9 cellular contexts compared by ENCODE assay signal in genomic region chr15:41230345-41230649, GRCh38. TPM values are rescaled to one million over a fixed set of nuclear protein-coding genes. Genes with fewer than 3 reads are reported as not detected.
DNase-seq lines count a peak whose midpoint lies in the region; ATAC-seq and TF ChIP-seq lines count a peak whose summit lies in the region.
"Had no signal": no experiment of that assay in that cellular context is flagged by ENCODE, and none has a peak within 500 bp of the region (broad histone marks: within the 10 kb centered on the region; RNA-seq: fewer than 3 reads in every experiment).

No MANE protein-coding gene starts in this region.

- H3K9me3 Mint-ChIP-seq in GM23338 (peaks cover 3% of the 10 kb centered on the region; the same call in 1 of the 3 replicates), WTC11 (no peaks in the 10 kb centered on the region)

- 0 out of 2 replicates have a peak, but pooled peaks cover 3% of the 10 kb centered on the region for H3F3A ChIP-seq in GM23338 (replicated peaks; ENCODE audit: low read depth)

- peaks cover 11% of the 10 kb centered on the region for H3K4me1 Mint-ChIP-seq in GM23338
- peaks cover 7% of the 10 kb centered on the region for H3K4me1 Mint-ChIP-seq in WTC11

- no peaks in the 10 kb centered on the region for H3K36me3 ChIP-seq in GM23338 (ENCODE audit: insufficient read depth)
- no peaks in the 10 kb centered on the region for H3K36me3 ChIP-seq in skeletal muscle tissue (ENCODE audit: control insufficient read depth in 3 of 3, insufficient read depth in 3 of 3, low read length in 3 of 3)

- H3K4me3 Mint-ChIP-seq in GM23338 (peak overlapping the region; percentile 87), WTC11 (peak overlapping the region; percentile 86)

- no peak for DNase-seq in GM23338 (ENCODE audit: low spot score)
- no peak for DNase-seq in WTC11 (ENCODE audit: low spot score)
- DNase-seq in foreskin fibroblast, result no peak
- no peak for DNase-seq in KG1 (lab: John Stamatoyannopoulos, UW)
- no peak for DNase-seq in stimulated activated CD8-positive, alpha-beta memory T cell treated with anti-CD3 and anti-CD28 coated beads, Interleukin-4, amount 100 ng/mL, for 48 hours

- H3K4me3 ChIP-seq in GM23338 (peak overlapping the region; percentile 36), foreskin fibroblast (ENCODE audit: low read depth in 1 of 2, low read length in 2 of 2) (peak overlapping the region; percentile 86 to 95), skeletal muscle tissue (ENCODE audit: low read length in 3 of 3) (peak overlapping the region; percentile 68 to 97 (median 97))

- H3K9me3 ChIP-seq in skeletal muscle tissue (ENCODE audit: control insufficient read depth in 3 of 3, low read length in 3 of 3), result no peaks in the 10 kb centered on the region

- TF ChIP-seq CTCF in GM23338 (conservative IDR thresholded peaks at IDR 0.05; ENCODE audit: low read depth in 2 of 2) (no peak), WTC11 (IDR thresholded peaks at IDR 0.05) (no peak), foreskin fibroblast (IDR thresholded peaks at IDR 0.05; ENCODE audit: low read depth, low read length) (no peak)

- H3K27ac Mint-ChIP-seq in GM23338, result peak overlapping the region; percentile 92
- no peak overlapping the region for H3K27ac Mint-ChIP-seq in WTC11

- H3K9ac ChIP-seq in skeletal muscle tissue (ENCODE audit: low read depth in 1 of 3, low read length in 3 of 3), result peak overlapping the region in 1 of 3 donors; percentile 97

- peaks cover 13% of the 10 kb centered on the region for H3K27me3 Mint-ChIP-seq in GM23338 (ENCODE audit: insufficient read depth, low read depth, poor library complexity)
- peaks cover 22% of the 10 kb centered on the region for H3K27me3 Mint-ChIP-seq in WTC11 (ENCODE audit: low read depth)

- H3K79me2 ChIP-seq in GM23338 (replicated peaks; ENCODE audit: insufficient read depth), result peaks cover 39% of the 10 kb centered on the region

- H3K27ac ChIP-seq in GM23338 (ENCODE audit: low read depth), result no peak overlapping the region
- H3K27ac ChIP-seq in skeletal muscle tissue (ENCODE audit: low read depth, low read length), result peak overlapping the region; percentile 95

- H3K27me3 ChIP-seq in GM23338 (ENCODE audit: insufficient read depth) (0 out of 2 replicates have a peak, but pooled peaks cover 10% of the 10 kb centered on the region), skeletal muscle tissue (ENCODE audit: control insufficient read depth in 3 of 3, insufficient read depth in 3 of 3, low read length in 3 of 3) (no peaks in the 10 kb centered on the region)

- POLR2A ChIA-PET in WTC11 (lab: Charles Lee), result interaction anchor here (0.9 to 1.5 kb wide), 3 partner anchors 18 to 102 kb away, joined by 3 to 7 read pairs (median 4); partner anchors contain the start of genes NUSAP1 and OIP5

- no peaks in the 10 kb centered on the region for H3K9me2 ChIP-seq in GM23338 (ENCODE audit: insufficient read depth)

- peaks cover 20% of the 10 kb centered on the region for H3K4me1 ChIP-seq in GM23338 (ENCODE audit: insufficient read depth)
- peaks cover 22 to 30% (median 23%) of the 10 kb centered on the region in 3 donors for H3K4me1 ChIP-seq in skeletal muscle tissue (ENCODE audit: control insufficient read depth in 3 of 3, insufficient read depth in 3 of 3, low read length in 3 of 3)

- peak overlapping the region; percentile 82; the same call in 1 of the 2 replicates for H2AFZ ChIP-seq in GM23338

- peaks cover 14% of the 10 kb centered on the region; the same call in 1 of the 2 replicates for H4K20me1 ChIP-seq in GM23338 (replicated peaks; ENCODE audit: insufficient read depth)

- ATAC-seq in GM23338 (no peak), WTC11 (no peak), HG03520 (IDR thresholded peaks at IDR 0.05; ENCODE audit: unreplicated experiment) (no peak), GM21576 (IDR thresholded peaks at IDR 0.05; ENCODE audit: unreplicated experiment) (no peak)

- H3K36me3 Mint-ChIP-seq in GM23338 (ENCODE audit: low read depth), result no peaks in the 10 kb centered on the region
- no peaks in the 10 kb centered on the region for H3K36me3 Mint-ChIP-seq in WTC11

- H3K4me2 ChIP-seq in GM23338, result peak overlapping the region; percentile 59; the same call in 1 of the 2 replicates

- CTCF ChIA-PET in WTC11 (lab: Charles Lee), result interaction anchor here (0.6 to 1.7 kb wide), 7 partner anchors 24 to 491 kb away, joined by 3 to 16 read pairs (median 6); partner anchors contain the start of genes CHAC1, NUSAP1 and OIP5

TF ChIP-seq in GM23338, 12 proteins besides CTCF, POLR2A, EP300 and RAD21 (continues in another document):
- no peak for TF ChIP-seq STAT1 (IDR thresholded peaks at IDR 0.05; ENCODE audit: unreplicated experiment)
- TF ChIP-seq ZNF114 (CRISPR knock-in tag; IDR thresholded peaks at IDR 0.05), result no peak
- TF ChIP-seq ETS1 (IDR thresholded peaks at IDR 0.05), result no peak
- no peak for TF ChIP-seq EZH2phosphoT487 (IDR thresholded peaks at IDR 0.05; ENCODE audit: unreplicated experiment)
- no peak for TF ChIP-seq CREB1 (CRISPR knock-in tag; IDR thresholded peaks at IDR 0.05; ENCODE audit: low read depth)
- TF ChIP-seq NANOG (IDR thresholded peaks at IDR 0.05; ENCODE audit: borderline replicate concordance), result no peak
- no peak for TF ChIP-seq JUNB (IDR thresholded peaks at IDR 0.05; ENCODE audit: unreplicated experiment)
- no peak; the same call in 1 of the 2 replicates for TF ChIP-seq POLR2AphosphoS5 (IDR thresholded peaks at IDR 0.05; ENCODE audit: low read depth)

TF ChIP-seq in WTC11, 78 proteins besides CTCF, POLR2A, EP300 and RAD21:
- TF ChIP-seq AR (CRISPR knock-in tag; IDR thresholded peaks at IDR 0.05) (no peak), RELA (CRISPR knock-in tag; IDR thresholded peaks at IDR 0.05; ENCODE audit: borderline replicate concordance) (no peak), JAZF1 (CRISPR knock-in tag; IDR thresholded peaks at IDR 0.05) (no peak), EMX1 (CRISPR knock-in tag; IDR thresholded peaks at IDR 0.05) (no peak), ERG (CRISPR knock-in tag; IDR thresholded peaks at IDR 0.05) (no peak), NR2C2 (CRISPR knock-in tag; IDR thresholded peaks at IDR 0.05) (no peak), TEAD4 (CRISPR knock-in tag; IDR thresholded peaks at IDR 0.05) (no peak)

RNA-seq across cellular contexts. Expression of gene EXD1, which starts 0.3 kb away (rescaled TPM):
- total RNA-seq in GM23338 (2014; rRNA removed; shearing (Covaris generic)), result 0.07 TPM in 1 of 2 replicates, not detected in the other
- polyA plus RNA-seq in GM23338 (2016; fragmentation: Nextera tagmentation; extraction: Ambion mirVana), result not detected in 2 replicates
- total RNA-seq in WTC11 (2021) (0.26 to 0.44 TPM (median 0.37 TPM) in 3 replicates), skeletal muscle tissue (not detected)
- total RNA-seq: glomerular endothelial cell had no signal

RNA-seq across cellular contexts. Expression of gene CHP1, which starts 0.8 kb away (rescaled TPM):
- 109 and 134 TPM in 2 replicates for total RNA-seq in GM23338 (2014; rRNA removed; shearing (Covaris generic))
- polyA plus RNA-seq in GM23338 (2016; fragmentation: Nextera tagmentation; extraction: Ambion mirVana), result 59.6 and 62.3 TPM in 2 replicates
- total RNA-seq in WTC11 (2021) (76.5 to 91.7 TPM (median 91.2 TPM) in 3 replicates), skeletal muscle tissue (44.9 TPM)

Comparison
In these comparisons a context has a peak if more than half of its experiments do, and no peak if none do; other contexts are left out.
1. H3K4me3 ChIP-seq: peak in every context shown above with its lines; median percentile 97 in skeletal muscle tissue; 90 in foreskin fibroblast; 36 in GM23338.